28 cellular contexts compared by ENCODE assay signal in genomic region chr22:47091921-47092700, GRCh38.
DNase-seq lines count a peak whose midpoint lies in the region; ATAC-seq, FAIRE-seq and TF ChIP-seq lines count a peak whose summit lies in the region.
"Had no signal": no experiment of that assay in that cellular context is flagged by ENCODE, and none has a peak within 500 bp of the region (broad histone marks: within the 10 kb centered on the region; RNA-seq: fewer than 3 reads in every experiment).

No MANE protein-coding gene starts in this region.

- H3K27me3 Mint-ChIP-seq in natural killer cell (ENCODE audit: low read depth in 2 of 2), result no peaks in the 10 kb centered on the region
- no peaks in the 10 kb centered on the region for H3K27me3 Mint-ChIP-seq in natural killer cell treated with Interleukin-12 subunit alpha and Interleukin-12 subunit beta and Interleukin-15 and Interleukin-18, amount 100 ng/mL, for 72 hours
- no peaks in the 10 kb centered on the region for H3K27me3 Mint-ChIP-seq in endodermal cell (ENCODE audit: insufficient read depth)
- H3K27me3 Mint-ChIP-seq in nephron progenitor cell (ENCODE audit: low read depth, poor library complexity), result peaks cover 15% of the 10 kb centered on the region
- no peaks in the 10 kb centered on the region for H3K27me3 Mint-ChIP-seq in activated CD4-positive, alpha-beta T cell treated with anti-CD3 and anti-CD28 coated beads, Interleukin-2, amount 10 ng/mL, durations not matched to agents 24 days and 14 days

- POLR2A ChIA-PET in HEK293T (lab: Yijun Ruan, JAX), result no interaction called here

- H3K27ac ChIP-seq in endodermal cell (ENCODE audit: low read depth, low read length), result no peak overlapping the region
- H3K27ac ChIP-seq: cardiac muscle cell, heart left ventricle, neutrophil had no signal

- TF ChIP-seq CTCF in natural killer cell (IDR thresholded peaks at IDR 0.05) (no peak), endodermal cell (conservative IDR thresholded peaks at IDR 0.05) (no peak), nephron progenitor cell (IDR thresholded peaks at IDR 0.05) (no peak)

- peak in 1 of 3 donors; percentile 20 for ATAC-seq in natural killer cell
- no peak for ATAC-seq in natural killer cell treated with Interleukin-12 subunit alpha and Interleukin-12 subunit beta and Interleukin-15 and Interleukin-18, amount 100 ng/mL, for 72 hours
- ATAC-seq: activated CD8-positive, alpha-beta T cell treated with anti-CD3 and anti-CD28 coated beads, Interleukin-2, amount 10 ng/mL, durations not matched to agents 7 days and 5 days; GM12878; heart left ventricle; left colon had no signal

- H3K9me3 Mint-ChIP-seq in natural killer cell (peaks cover 0 to 4% of the 10 kb centered on the region in 2 donors), endodermal cell (peaks cover 36% of the 10 kb centered on the region), nephron progenitor cell (peaks cover 37% of the 10 kb centered on the region)
- no peaks in the 10 kb centered on the region for H3K9me3 Mint-ChIP-seq in natural killer cell treated with Interleukin-12 subunit alpha and Interleukin-12 subunit beta and Interleukin-15 and Interleukin-18, amount 100 ng/mL, for 72 hours
- H3K9me3 Mint-ChIP-seq in activated CD4-positive, alpha-beta T cell treated with anti-CD3 and anti-CD28 coated beads, Interleukin-2, amount 10 ng/mL, durations not matched to agents 24 days and 14 days, result no peaks in the 10 kb centered on the region

- no peak for FAIRE-seq in GM19239 (lab: Jason Lieb, UNC)
- FAIRE-seq: A204.1, GM12878, H54 had no signal

- H3K27ac Mint-ChIP-seq in natural killer cell, result peak overlapping the region in 1 of 2 donors; percentile 92
- no peak overlapping the region for H3K27ac Mint-ChIP-seq in natural killer cell treated with Interleukin-12 subunit alpha and Interleukin-12 subunit beta and Interleukin-15 and Interleukin-18, amount 100 ng/mL, for 72 hours
- H3K27ac Mint-ChIP-seq in endodermal cell, result peak overlapping the region; percentile 52
- H3K27ac Mint-ChIP-seq in nephron progenitor cell, result no peak overlapping the region
- H3K27ac Mint-ChIP-seq in activated CD4-positive, alpha-beta T cell treated with anti-CD3 and anti-CD28 coated beads, Interleukin-2, amount 10 ng/mL, durations not matched to agents 24 days and 14 days, result no peak overlapping the region
- H3K27ac Mint-ChIP-seq: activated CD8-positive, alpha-beta T cell treated with anti-CD3 and anti-CD28 coated beads, Interleukin-2, amount 10 ng/mL, durations not matched to agents 7 days and 5 days; activated naive CD4-positive, alpha-beta T cell treated with anti-CD3 and anti-CD28 coated beads for 36 hours had no signal

- no peak overlapping the region for H3K9ac ChIP-seq in endodermal cell (ENCODE audit: extremely low read depth, low read length, poor library complexity, severe bottlenecking)

- WGBS in endodermal cell (ENCODE audit: insufficient coverage in 1 of 2, insufficient read length in 1 of 2), 2 experiments, result 95 to 97% methylated on average over 12 to 16 of the region's 16 CpGs

- peak overlapping the region; percentile 90 for H3K4me3 Mint-ChIP-seq in natural killer cell
- H3K4me3 Mint-ChIP-seq in natural killer cell treated with Interleukin-12 subunit alpha and Interleukin-12 subunit beta and Interleukin-15 and Interleukin-18, amount 100 ng/mL, for 72 hours, result no peak overlapping the region
- no peak overlapping the region for H3K4me3 Mint-ChIP-seq in endodermal cell
- peak overlapping the region; percentile 85 for H3K4me3 Mint-ChIP-seq in nephron progenitor cell
- no peak overlapping the region for H3K4me3 Mint-ChIP-seq in activated CD4-positive, alpha-beta T cell treated with anti-CD3 and anti-CD28 coated beads, Interleukin-2, amount 10 ng/mL, durations not matched to agents 24 days and 14 days
- H3K4me3 Mint-ChIP-seq: activated CD8-positive, alpha-beta T cell treated with anti-CD3 and anti-CD28 coated beads, Interleukin-2, amount 10 ng/mL, durations not matched to agents 7 days and 5 days had no signal

- peaks cover 43 to 61% of the 10 kb centered on the region in 2 donors for H3K4me1 Mint-ChIP-seq in natural killer cell
- H3K4me1 Mint-ChIP-seq in natural killer cell treated with Interleukin-12 subunit alpha and Interleukin-12 subunit beta and Interleukin-15 and Interleukin-18, amount 100 ng/mL, for 72 hours (ENCODE audit: low read depth in 2 of 2), result peaks cover 40 to 46% of the 10 kb centered on the region in 2 donors
- peaks cover 28% of the 10 kb centered on the region for H3K4me1 Mint-ChIP-seq in endodermal cell
- peaks cover 43% of the 10 kb centered on the region for H3K4me1 Mint-ChIP-seq in nephron progenitor cell
- H3K4me1 Mint-ChIP-seq in activated CD4-positive, alpha-beta T cell treated with anti-CD3 and anti-CD28 coated beads, Interleukin-2, amount 10 ng/mL, durations not matched to agents 24 days and 14 days, result peaks cover 16% of the 10 kb centered on the region

- no peaks in the 10 kb centered on the region for H3K27me3 ChIP-seq in endodermal cell (ENCODE audit: control insufficient read depth, insufficient read depth, low read length, poor library complexity, severe bottlenecking)
- H3K27me3 ChIP-seq: BE2C, cardiac muscle cell, heart left ventricle, neutrophil had no signal

- no peaks in the 10 kb centered on the region for H3K36me3 Mint-ChIP-seq in natural killer cell
- no peaks in the 10 kb centered on the region for H3K36me3 Mint-ChIP-seq in natural killer cell treated with Interleukin-12 subunit alpha and Interleukin-12 subunit beta and Interleukin-15 and Interleukin-18, amount 100 ng/mL, for 72 hours
- H3K36me3 Mint-ChIP-seq in endodermal cell (ENCODE audit: low read depth), result peaks cover 25% of the 10 kb centered on the region
- H3K36me3 Mint-ChIP-seq in nephron progenitor cell (ENCODE audit: low read depth), result peaks cover 29% of the 10 kb centered on the region
- H3K36me3 Mint-ChIP-seq in activated CD4-positive, alpha-beta T cell treated with anti-CD3 and anti-CD28 coated beads, Interleukin-2, amount 10 ng/mL, durations not matched to agents 24 days and 14 days (ENCODE audit: low read depth), result peaks cover 5% of the 10 kb centered on the region

- intact Hi-C loops in natural killer cell (cut with micrococcal nuclease), result no loop called here
- intact Hi-C loops in activated CD4-positive, alpha-beta T cell treated with anti-CD3 and anti-CD28 coated beads, Interleukin-2, amount 10 ng/mL, durations not matched to agents 24 days and 14 days (cut with micrococcal nuclease), result no loop called here

- no peaks in the 10 kb centered on the region for H3K36me3 ChIP-seq in endodermal cell (ENCODE audit: control insufficient read depth, insufficient read depth, low read length)
- H3K36me3 ChIP-seq: BE2C, cardiac muscle cell, heart left ventricle, neutrophil had no signal

- DNase-seq in natural killer cell, result no peak
- no peak for DNase-seq in natural killer cell treated with Interleukin-12 subunit alpha and Interleukin-12 subunit beta and Interleukin-15 and Interleukin-18, amount 100 ng/mL, for 72 hours (ENCODE audit: low spot score)
- DNase-seq in endodermal cell, result no peak
- DNase-seq in nephron progenitor cell, result no peak
- no peak for DNase-seq in GM19239 (ENCODE audit: insufficient read length, low spot score)
- no peak for DNase-seq in HEK293T (ENCODE audit: extremely low spot score)
- no peak for DNase-seq in AML-193 (lab: John Stamatoyannopoulos, UW)
- no peak for DNase-seq in activated CD4-positive, alpha-beta T cell treated with anti-CD3 and anti-CD28 coated beads, Interleukin-2, amount 10 ng/mL, durations not matched to agents 24 days and 14 days
- DNase-seq: activated CD4-positive, alpha-beta T cell treated with anti-CD3 and anti-CD28 coated beads for 1 hour; activated CD8-positive, alpha-beta T cell treated with anti-CD3 and anti-CD28 coated beads, Interleukin-2, amount 10 ng/mL, durations not matched to agents 7 days and 5 days; activated naive CD4-positive, alpha-beta T cell treated with anti-CD3 and anti-CD28 coated beads for 36 hours; activated T-cell treated with anti-CD3 and anti-CD28 coated beads, Interleukin-2, amount 50 U/mL, for 1 hour; amniotic stem cell; BE2C; DND-41; heart left ventricle; KBM-7; left colon; NCI-H2171; NCI-H510A treated with DMSO at 0.1 percent for 48 hours; NK-92 treated with Interleukin-12 subunit alpha and Interleukin-12 subunit beta, amount 100 ng/mL, for 24 hours; SHP77 treated with DMSO at 0.1 percent for 48 hours; substantia nigra had no signal

- H3K9me3 ChIP-seq in endodermal cell (ENCODE audit: control insufficient read depth, low read length), result peaks cover 11% of the 10 kb centered on the region
- H3K9me3 ChIP-seq: neutrophil had no signal

- H3K4me1 ChIP-seq in endodermal cell (ENCODE audit: control insufficient read depth, insufficient read depth, low read length), result no peaks in the 10 kb centered on the region

- CTCF ChIA-PET in HEK293T (lab: Yijun Ruan, JAX), result no interaction called here

- H3K4me3 ChIP-seq in endodermal cell (ENCODE audit: low read length), result peak overlapping the region; percentile 79
- H3K4me3 ChIP-seq: GM12878 had no signal

TF ChIP-seq in HEK293T, 16 proteins besides CTCF, POLR2A, EP300 and RAD21:
- TF ChIP-seq SP1 (IDR thresholded peaks at IDR 0.05) (no peak), TARDBP (IDR thresholded peaks at IDR 0.05) (no peak)

Comparison
In these comparisons a context has a peak if more than half of its experiments do, and no peak if none do; other contexts are left out.
1. H3K4me3 Mint-ChIP-seq: peak in natural killer cell (single experiment) and nephron progenitor cell (single experiment); none in natural killer cell treated with Interleukin-12 subunit alpha and Interleukin-12 subunit beta and Interleukin-15 and Interleukin-18, amount 100 ng/mL, for 72 hours (single experiment), endodermal cell (single experiment) and activated CD4-positive, alpha-beta T cell treated with anti-CD3 and anti-CD28 coated beads, Interleukin-2, amount 10 ng/mL, durations not matched to agents 24 days and 14 days (single experiment).